28 cellular contexts compared by ENCODE assay signal in genomic region chrX:110472265-110472664, GRCh38.
"Had no signal": no experiment of that assay in that cellular context is flagged by ENCODE, and none has a peak within 500 bp of the region (broad histone marks: within the 10 kb centered on the region; RNA-seq: fewer than 3 reads in every experiment).

No MANE protein-coding gene starts in this region.

- H3K4me3 ChIP-seq: neural progenitor cell, ovary, psoas muscle, skin epidermis, smooth muscle cell, spleen, suprapubic skin, testis, tibial artery, transverse colon, upper lobe of right lung, uterus had no signal

- H3K27ac ChIP-seq: neural progenitor cell, ovary, parathyroid adenoma, psoas muscle, skin epidermis, spleen, suprapubic skin, testis, tibial artery, transverse colon, upper lobe of right lung, uterus had no signal

- H3K36me3 ChIP-seq: neural progenitor cell, ovary, spleen, suprapubic skin, tibial artery, transverse colon, upper lobe of right lung, uterus had no signal

- H3K4me2 ChIP-seq: neural progenitor cell, smooth muscle cell had no signal

- H2AFZ ChIP-seq: neural progenitor cell, parathyroid adenoma had no signal

- H3K9ac ChIP-seq: neural progenitor cell, parathyroid adenoma had no signal

- H3K4me1 ChIP-seq: neural progenitor cell, parathyroid adenoma, psoas muscle, spleen, suprapubic skin, testis, tibial artery, transverse colon, upper lobe of right lung, uterus had no signal

- H3K79me2 ChIP-seq: parathyroid adenoma had no signal

- DNase-seq: natural killer cell; occipital lobe; ovary; posterior cingulate gyrus; psoas muscle; right cardiac atrium; spleen; stimulated activated CD4-positive, alpha-beta T cell treated with anti-CD3 and anti-CD28 coated beads, Interleukin-12 subunit alpha, Interleukin-12 subunit beta, amount 100 ng/mL, for 4 hours; stimulated activated CD4-positive, alpha-beta T cell treated with anti-CD3 and anti-CD28 coated beads, Interleukin-1b, Interleukin-23, amount 100 ng/mL, for 48 hours; stimulated activated CD4-positive, alpha-beta T cell treated with anti-CD3 and anti-CD28 coated beads, Interleukin-4, amount 100 ng/mL, for 1 hour; stimulated activated CD4-positive, alpha-beta T cell treated with anti-CD3 and anti-CD28 coated beads, Interleukin-4, amount 100 ng/mL, for 4 hours; stimulated activated CD8-positive, alpha-beta memory T cell treated with anti-CD3 and anti-CD28 coated beads, Interleukin-4, amount 100 ng/mL, for 48 hours; stimulated activated naive CD4-positive, alpha-beta T cell; stimulated activated naive CD8-positive, alpha-beta T cell treated with anti-CD3 and anti-CD28 coated beads, Interleukin-15, amount 100 ng/mL, for 72 hours; stimulated activated naive CD8-positive, alpha-beta T cell treated with anti-CD3 and anti-CD28 coated beads, Interleukin-15, Interleukin-2, amounts not matched to agents 100 U/mL and 50 U/mL, for 24 hours; substantia nigra; testis; tibial artery; transverse colon; upper lobe of right lung; uterus had no signal

- H3K9me3 ChIP-seq: ovary, spleen, suprapubic skin, testis, tibial artery, transverse colon, upper lobe of right lung, uterus had no signal

- ATAC-seq: natural killer cell; psoas muscle; right cardiac atrium; sciatic nerve; stimulated activated memory B cell treated with anti-CD40 and anti-IgM and Interleukin-4, amounts not matched to agents 10 μg/mL and 1 μg/mL and 100 μg/mL, for 72 hours; stimulated activated naive CD8-positive, alpha-beta T cell treated with anti-CD3 and anti-CD28 coated beads, Interleukin-15, amount 100 ng/mL, for 72 hours; stimulated activated naive CD8-positive, alpha-beta T cell treated with anti-CD3 and anti-CD28 coated beads, Interleukin-15, Interleukin-2, amounts not matched to agents 100 U/mL and 50 U/mL, for 24 hours; upper lobe of right lung had no signal

- H3K27me3 ChIP-seq: neural progenitor cell, ovary, suprapubic skin, testis, tibial artery, transverse colon, upper lobe of right lung, uterus had no signal
